ENCODE assay signal across 18 cellular contexts in genomic region chr3:52400275-52400793, GRCh38. TPM values are rescaled to one million over a fixed set of nuclear protein-coding genes. Genes with fewer than 3 reads are reported as not detected.
A peak's percentile ranks its signal among the peaks of the same experiment; 100 is the strongest.
DNase-seq lines count a peak whose midpoint lies in the region; ATAC-seq and TF ChIP-seq lines count a peak whose summit lies in the region.
"Had no signal": no experiment of that assay in that cellular context is flagged by ENCODE, and none has a peak within 500 bp of the region (broad histone marks: within the 10 kb centered on the region; RNA-seq: fewer than 3 reads in every experiment).

No MANE protein-coding gene starts in this region.

- peak overlapping the region; percentile 63 to 74 for H3K27ac Mint-ChIP-seq in stimulated activated naive CD8-positive, alpha-beta T cell treated with anti-CD3 and anti-CD28 coated beads, Interleukin-15, amount 100 ng/mL, for 72 hours
- peak overlapping the region; percentile 78 for H3K27ac Mint-ChIP-seq in neural crest cell (ENCODE audit: unreplicated experiment)

- no peak overlapping the region for H3K4me3 Mint-ChIP-seq in stimulated activated naive CD8-positive, alpha-beta T cell treated with anti-CD3 and anti-CD28 coated beads, Interleukin-15, amount 100 ng/mL, for 72 hours
- H3K4me3 Mint-ChIP-seq in neural crest cell: peak overlapping the region; percentile 60

- TF ChIP-seq CTCF in neural crest cell (conservative IDR thresholded peaks at IDR 0.05): no peak

- no peak for DNase-seq in stimulated activated naive CD8-positive, alpha-beta T cell treated with anti-CD3 and anti-CD28 coated beads, Interleukin-15, amount 100 ng/mL, for 72 hours
- no peak for DNase-seq in stimulated activated naive CD8-positive, alpha-beta T cell treated with anti-CD3 and anti-CD28 coated beads, Interleukin-15, Interleukin-2, amounts not matched to agents 100 U/mL and 50 U/mL, for 24 hours
- DNase-seq in erythroblast (lab: John Stamatoyannopoulos, UW) (peak; percentile 81 to 83), neural crest cell (ENCODE audit: low read depth, low spot score) (no peak), NCI-H2107 treated with DMSO at 0.1 percent for 48 hours (lab: John Stamatoyannopoulos, UW; ENCODE audit: unreplicated experiment) (no peak), HuH-7 (ENCODE audit: low spot score) (no peak), NCI-H146 treated with DMSO at 0.1 percent for 48 hours (lab: John Stamatoyannopoulos, UW; ENCODE audit: unreplicated experiment) (no peak)
- DNase-seq: activated CD4-positive, alpha-beta T cell treated with anti-CD3 and anti-CD28 coated beads, Interleukin-2, amount 50 U/mL, for 4 hours; activated naive CD4-positive, alpha-beta T cell treated with Interleukin-2 at 50 U/mL for 16 hours; cerebellar nuclear complex; DMS 273 treated with DMSO at 0.1 percent for 48 hours; effector CD4-positive, alpha-beta T cell; NCI-H1436; NCI-H748 treated with DMSO at 0.1 percent for 48 hours; T-helper 1 cell had no signal

- no peak for ATAC-seq in stimulated activated naive CD8-positive, alpha-beta T cell treated with anti-CD3 and anti-CD28 coated beads, Interleukin-15, amount 100 ng/mL, for 72 hours
- ATAC-seq in stimulated activated naive CD8-positive, alpha-beta T cell treated with anti-CD3 and anti-CD28 coated beads, Interleukin-15, Interleukin-2, amounts not matched to agents 100 U/mL and 50 U/mL, for 24 hours: no peak
- ATAC-seq in GM19023 (IDR thresholded peaks at IDR 0.05; ENCODE audit: unreplicated experiment): no peak

- TF ChIP-seq POLR2A in erythroblast (IDR thresholded peaks at IDR 0.05; ENCODE audit: low read length): peak; percentile 71

- no peaks in the 10 kb centered on the region for H3K27me3 Mint-ChIP-seq in stimulated activated naive CD8-positive, alpha-beta T cell treated with anti-CD3 and anti-CD28 coated beads, Interleukin-15, amount 100 ng/mL, for 72 hours
- H3K27me3 Mint-ChIP-seq in neural crest cell (ENCODE audit: low read depth): no peaks in the 10 kb centered on the region

- H3K4me1 Mint-ChIP-seq in stimulated activated naive CD8-positive, alpha-beta T cell treated with anti-CD3 and anti-CD28 coated beads, Interleukin-15, amount 100 ng/mL, for 72 hours: no peaks in the 10 kb centered on the region
- H3K4me1 Mint-ChIP-seq in neural crest cell: no peaks in the 10 kb centered on the region

- H3K36me3 Mint-ChIP-seq in neural crest cell (ENCODE audit: low read depth): peaks cover 7% of the 10 kb centered on the region

- H3K9me3 Mint-ChIP-seq in stimulated activated naive CD8-positive, alpha-beta T cell treated with anti-CD3 and anti-CD28 coated beads, Interleukin-15, amount 100 ng/mL, for 72 hours: no peaks in the 10 kb centered on the region
- H3K9me3 Mint-ChIP-seq in neural crest cell: no peaks in the 10 kb centered on the region

RNA-seq across cellular contexts. Expression of gene BAP1, which starts 9.5 kb away (rescaled TPM):
- total RNA-seq in neural crest cell: 123 and 125 TPM in 2 replicates

RNA-seq across cellular contexts. Expression of gene PHF7, which starts 10.1 kb away (rescaled TPM):
- 8.5 and 9.9 TPM in 2 replicates for total RNA-seq in neural crest cell
- total RNA-seq: ascending aorta had no signal

RNA-seq across cellular contexts. Expression of gene SEMA3G, which starts 44.6 kb away (rescaled TPM):
- 4.1 and 5.2 TPM in 2 replicates for total RNA-seq in neural crest cell

RNA-seq across cellular contexts. Expression of gene TNNC1, which starts 53.5 kb away (rescaled TPM):
- total RNA-seq in neural crest cell: 0.45 TPM in 1 of 2 replicates, not detected in the other
- total RNA-seq: M059J had no signal

RNA-seq across cellular contexts. Expression of gene NISCH, which starts 55.1 kb away (rescaled TPM):
- total RNA-seq in neural crest cell: 161 and 166 TPM in 2 replicates

Comparison
In these comparisons a context has a peak if more than half of its experiments do, and no peak if none do; other contexts are left out.
1. DNase-seq: peak in erythroblast (2 of 2); none in stimulated activated naive CD8-positive, alpha-beta T cell treated with anti-CD3 and anti-CD28 coated beads, Interleukin-15, amount 100 ng/mL, for 72 hours (0 of 2), stimulated activated naive CD8-positive, alpha-beta T cell treated with anti-CD3 and anti-CD28 coated beads, Interleukin-15, Interleukin-2, amounts not matched to agents 100 U/mL and 50 U/mL, for 24 hours (single experiment), neural crest cell (single experiment), NCI-H2107 treated with DMSO at 0.1 percent for 48 hours (single experiment), HuH-7 (single experiment) and NCI-H146 treated with DMSO at 0.1 percent for 48 hours (single experiment).